In the genomic region with DNA sequence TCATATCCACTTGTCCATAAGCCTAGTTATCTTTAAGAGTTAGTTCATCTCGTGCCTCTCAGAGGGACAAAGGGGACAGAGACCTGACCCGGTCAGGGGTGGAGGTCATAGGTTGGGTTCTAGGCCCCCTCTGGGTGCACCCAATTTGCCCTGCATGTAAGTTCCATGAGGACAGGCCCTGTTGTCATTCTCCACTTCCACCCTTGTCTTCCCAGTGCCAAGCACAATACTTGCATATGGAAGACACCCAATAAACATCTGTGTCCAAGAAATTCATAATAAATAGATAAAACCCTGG, we compare ENCODE assay signal across 1 cellular context.
TF ChIP-seq lines count a peak whose summit lies in the region.

No MANE protein-coding gene starts in this region.

TF ChIP-seq in WTC11, 78 proteins besides CTCF, POLR2A, EP300 and RAD21 (continued from another document):
- TF ChIP-seq, protein P1, sequence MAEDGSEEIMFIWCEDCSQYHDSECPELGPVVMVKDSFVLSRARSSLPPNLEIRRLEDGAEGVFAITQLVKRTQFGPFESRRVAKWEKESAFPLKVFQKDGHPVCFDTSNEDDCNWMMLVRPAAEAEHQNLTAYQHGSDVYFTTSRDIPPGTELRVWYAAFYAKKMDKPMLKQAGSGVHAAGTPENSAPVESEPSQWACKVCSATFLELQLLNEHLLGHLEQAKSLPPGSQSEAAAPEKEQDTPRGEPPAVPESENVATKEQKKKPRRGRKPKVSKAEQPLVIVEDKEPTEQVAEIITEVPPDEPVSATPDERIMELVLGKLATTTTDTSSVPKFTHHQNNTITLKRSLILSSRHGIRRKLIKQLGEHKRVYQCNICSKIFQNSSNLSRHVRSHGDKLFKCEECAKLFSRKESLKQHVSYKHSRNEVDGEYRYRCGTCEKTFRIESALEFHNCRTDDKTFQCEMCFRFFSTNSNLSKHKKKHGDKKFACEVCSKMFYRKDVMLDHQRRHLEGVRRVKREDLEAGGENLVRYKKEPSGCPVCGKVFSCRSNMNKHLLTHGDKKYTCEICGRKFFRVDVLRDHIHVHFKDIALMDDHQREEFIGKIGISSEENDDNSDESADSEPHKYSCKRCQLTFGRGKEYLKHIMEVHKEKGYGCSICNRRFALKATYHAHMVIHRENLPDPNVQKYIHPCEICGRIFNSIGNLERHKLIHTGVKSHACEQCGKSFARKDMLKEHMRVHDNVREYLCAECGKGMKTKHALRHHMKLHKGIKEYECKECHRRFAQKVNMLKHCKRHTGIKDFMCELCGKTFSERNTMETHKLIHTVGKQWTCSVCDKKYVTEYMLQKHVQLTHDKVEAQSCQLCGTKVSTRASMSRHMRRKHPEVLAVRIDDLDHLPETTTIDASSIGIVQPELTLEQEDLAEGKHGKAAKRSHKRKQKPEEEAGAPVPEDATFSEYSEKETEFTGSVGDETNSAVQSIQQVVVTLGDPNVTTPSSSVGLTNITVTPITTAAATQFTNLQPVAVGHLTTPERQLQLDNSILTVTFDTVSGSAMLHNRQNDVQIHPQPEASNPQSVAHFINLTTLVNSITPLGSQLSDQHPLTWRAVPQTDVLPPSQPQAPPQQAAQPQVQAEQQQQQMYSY (CRISPR knock-in tag; IDR thresholded peaks at IDR 0.05): no peak
- TF ChIP-seq NR1H2 (CRISPR knock-in tag; IDR thresholded peaks at IDR 0.05) (no peak), KAT7 (CRISPR knock-in tag; IDR thresholded peaks at IDR 0.05; ENCODE audit: borderline replicate concordance) (no peak), ZNF263 (CRISPR knock-in tag; IDR thresholded peaks at IDR 0.05; ENCODE audit: low read depth) (no peak), NR3C1 (CRISPR knock-in tag; conservative IDR thresholded peaks at IDR 0.05; ENCODE audit: low read depth) (no peak), ZNF671 (CRISPR knock-in tag; IDR thresholded peaks at IDR 0.05) (no peak), RELA (CRISPR knock-in tag; IDR thresholded peaks at IDR 0.05; ENCODE audit: borderline replicate concordance) (no peak), JUN (CRISPR knock-in tag; IDR thresholded peaks at IDR 0.05) (no peak), CREB1 (CRISPR knock-in tag; IDR thresholded peaks at IDR 0.05) (no peak), ZNF219 (CRISPR knock-in tag; IDR thresholded peaks at IDR 0.05; ENCODE audit: borderline replicate concordance) (no peak)
- TF ChIP-seq, protein P2, sequence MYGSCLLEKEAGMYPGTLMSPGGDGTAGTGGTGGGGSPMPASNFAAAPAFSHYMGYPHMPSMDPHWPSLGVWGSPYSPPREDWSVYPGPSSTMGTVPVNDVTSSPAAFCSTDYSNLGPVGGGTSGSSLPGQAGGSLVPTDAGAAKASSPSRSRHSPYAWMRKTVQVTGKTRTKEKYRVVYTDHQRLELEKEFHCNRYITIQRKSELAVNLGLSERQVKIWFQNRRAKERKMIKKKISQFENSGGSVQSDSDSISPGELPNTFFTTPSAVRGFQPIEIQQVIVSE (CRISPR knock-in tag; IDR thresholded peaks at IDR 0.05; ENCODE audit: borderline replicate concordance): no peak
- TF ChIP-seq, protein P3, sequence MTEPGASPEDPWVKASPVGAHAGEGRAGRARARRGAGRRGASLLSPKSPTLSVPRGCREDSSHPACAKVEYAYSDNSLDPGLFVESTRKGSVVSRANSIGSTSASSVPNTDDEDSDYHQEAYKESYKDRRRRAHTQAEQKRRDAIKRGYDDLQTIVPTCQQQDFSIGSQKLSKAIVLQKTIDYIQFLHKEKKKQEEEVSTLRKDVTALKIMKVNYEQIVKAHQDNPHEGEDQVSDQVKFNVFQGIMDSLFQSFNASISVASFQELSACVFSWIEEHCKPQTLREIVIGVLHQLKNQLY (CRISPR knock-in tag; IDR thresholded peaks at IDR 0.05): no peak
- TF ChIP-seq, protein P4, sequence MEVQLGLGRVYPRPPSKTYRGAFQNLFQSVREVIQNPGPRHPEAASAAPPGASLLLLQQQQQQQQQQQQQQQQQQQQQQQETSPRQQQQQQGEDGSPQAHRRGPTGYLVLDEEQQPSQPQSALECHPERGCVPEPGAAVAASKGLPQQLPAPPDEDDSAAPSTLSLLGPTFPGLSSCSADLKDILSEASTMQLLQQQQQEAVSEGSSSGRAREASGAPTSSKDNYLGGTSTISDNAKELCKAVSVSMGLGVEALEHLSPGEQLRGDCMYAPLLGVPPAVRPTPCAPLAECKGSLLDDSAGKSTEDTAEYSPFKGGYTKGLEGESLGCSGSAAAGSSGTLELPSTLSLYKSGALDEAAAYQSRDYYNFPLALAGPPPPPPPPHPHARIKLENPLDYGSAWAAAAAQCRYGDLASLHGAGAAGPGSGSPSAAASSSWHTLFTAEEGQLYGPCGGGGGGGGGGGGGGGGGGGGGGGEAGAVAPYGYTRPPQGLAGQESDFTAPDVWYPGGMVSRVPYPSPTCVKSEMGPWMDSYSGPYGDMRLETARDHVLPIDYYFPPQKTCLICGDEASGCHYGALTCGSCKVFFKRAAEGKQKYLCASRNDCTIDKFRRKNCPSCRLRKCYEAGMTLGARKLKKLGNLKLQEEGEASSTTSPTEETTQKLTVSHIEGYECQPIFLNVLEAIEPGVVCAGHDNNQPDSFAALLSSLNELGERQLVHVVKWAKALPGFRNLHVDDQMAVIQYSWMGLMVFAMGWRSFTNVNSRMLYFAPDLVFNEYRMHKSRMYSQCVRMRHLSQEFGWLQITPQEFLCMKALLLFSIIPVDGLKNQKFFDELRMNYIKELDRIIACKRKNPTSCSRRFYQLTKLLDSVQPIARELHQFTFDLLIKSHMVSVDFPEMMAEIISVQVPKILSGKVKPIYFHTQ (CRISPR knock-in tag; IDR thresholded peaks at IDR 0.05): no peak
- TF ChIP-seq, protein P5, sequence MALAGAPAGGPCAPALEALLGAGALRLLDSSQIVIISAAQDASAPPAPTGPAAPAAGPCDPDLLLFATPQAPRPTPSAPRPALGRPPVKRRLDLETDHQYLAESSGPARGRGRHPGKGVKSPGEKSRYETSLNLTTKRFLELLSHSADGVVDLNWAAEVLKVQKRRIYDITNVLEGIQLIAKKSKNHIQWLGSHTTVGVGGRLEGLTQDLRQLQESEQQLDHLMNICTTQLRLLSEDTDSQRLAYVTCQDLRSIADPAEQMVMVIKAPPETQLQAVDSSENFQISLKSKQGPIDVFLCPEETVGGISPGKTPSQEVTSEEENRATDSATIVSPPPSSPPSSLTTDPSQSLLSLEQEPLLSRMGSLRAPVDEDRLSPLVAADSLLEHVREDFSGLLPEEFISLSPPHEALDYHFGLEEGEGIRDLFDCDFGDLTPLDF (CRISPR knock-in tag; IDR thresholded peaks at IDR 0.05): no peak
- TF ChIP-seq, protein P6, sequence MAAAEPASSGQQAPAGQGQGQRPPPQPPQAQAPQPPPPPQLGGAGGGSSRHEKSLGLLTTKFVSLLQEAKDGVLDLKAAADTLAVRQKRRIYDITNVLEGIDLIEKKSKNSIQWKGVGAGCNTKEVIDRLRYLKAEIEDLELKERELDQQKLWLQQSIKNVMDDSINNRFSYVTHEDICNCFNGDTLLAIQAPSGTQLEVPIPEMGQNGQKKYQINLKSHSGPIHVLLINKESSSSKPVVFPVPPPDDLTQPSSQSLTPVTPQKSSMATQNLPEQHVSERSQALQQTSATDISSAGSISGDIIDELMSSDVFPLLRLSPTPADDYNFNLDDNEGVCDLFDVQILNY (CRISPR knock-in tag; IDR thresholded peaks at IDR 0.05): no peak
